1 cellular context compared by ENCODE assay signal in genomic region chr11:67507891-67508485, GRCh38.
TF ChIP-seq lines count a peak whose summit lies in the region.

CDK2AP2 (minus strand) TSS chr11:67508162; CDS start chr11:67508082, 80 bp downstream.

TF ChIP-seq in H1, 55 proteins besides CTCF, POLR2A, EP300 and RAD21 (continued from another document):
- peak; percentile 42; the same call in 1 of the 2 replicates for TF ChIP-seq POLR2AphosphoS5 (IDR thresholded peaks at IDR 0.05; ENCODE audit: low read depth, low read length)
- TF ChIP-seq CTBP2 (IDR thresholded peaks at IDR 0.05; ENCODE audit: borderline replicate concordance, insufficient read depth, insufficient read length, low read length), result no peak
- no peak for TF ChIP-seq POU5F1 (IDR thresholded peaks at IDR 0.05; ENCODE audit: low read depth, low read length)
- no peak for TF ChIP-seq CBX5 (IDR thresholded peaks at IDR 0.05; ENCODE audit: low read depth, low read length)
- TF ChIP-seq CEBPB (IDR thresholded peaks at IDR 0.05; ENCODE audit: low read depth, low read length), result no peak
- TF ChIP-seq, protein P1, sequence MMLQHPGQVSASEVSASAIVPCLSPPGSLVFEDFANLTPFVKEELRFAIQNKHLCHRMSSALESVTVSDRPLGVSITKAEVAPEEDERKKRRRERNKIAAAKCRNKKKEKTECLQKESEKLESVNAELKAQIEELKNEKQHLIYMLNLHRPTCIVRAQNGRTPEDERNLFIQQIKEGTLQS (IDR thresholded peaks at IDR 0.05; ENCODE audit: insufficient read depth, low read depth, low read length), result 0 out of 2 replicates have a peak, but pooled peaks have one; percentile 6
- TF ChIP-seq, protein P2, sequence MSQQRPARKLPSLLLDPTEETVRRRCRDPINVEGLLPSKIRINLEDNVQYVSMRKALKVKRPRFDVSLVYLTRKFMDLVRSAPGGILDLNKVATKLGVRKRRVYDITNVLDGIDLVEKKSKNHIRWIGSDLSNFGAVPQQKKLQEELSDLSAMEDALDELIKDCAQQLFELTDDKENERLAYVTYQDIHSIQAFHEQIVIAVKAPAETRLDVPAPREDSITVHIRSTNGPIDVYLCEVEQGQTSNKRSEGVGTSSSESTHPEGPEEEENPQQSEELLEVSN (IDR thresholded peaks at IDR 0.05), result peak; percentile 17; the same call in 1 of the 2 replicates
- TF ChIP-seq KDM4A (IDR thresholded peaks at IDR 0.05; ENCODE audit: low read depth, low read length, severe bottlenecking), result peak; percentile 43
- no peak for TF ChIP-seq CREB1 (IDR thresholded peaks at IDR 0.05)
- TF ChIP-seq KDM5A (IDR thresholded peaks at IDR 0.05; ENCODE audit: low read length), result no peak
- TF ChIP-seq BACH1 (IDR thresholded peaks at IDR 0.05; ENCODE audit: low read length), result no peak
- TF ChIP-seq ZNF274 (IDR thresholded peaks at IDR 0.05; ENCODE audit: borderline replicate concordance, extremely low read depth, low read length), result no peak
- TF ChIP-seq NANOG (IDR thresholded peaks at IDR 0.05; ENCODE audit: insufficient read depth, low read depth, low read length, poor library complexity, severe bottlenecking), result peak; percentile 15
- TF ChIP-seq TEAD4 (IDR thresholded peaks at IDR 0.05; ENCODE audit: low read depth, low read length), result no peak
- TF ChIP-seq SAP30 (IDR thresholded peaks at IDR 0.05; ENCODE audit: insufficient read depth, insufficient replicate concordance, low read length), result no peak
- TF ChIP-seq RXRA (IDR thresholded peaks at IDR 0.05; ENCODE audit: insufficient read depth, low read depth, low read length), result no peak
- no peak for TF ChIP-seq BRCA1 (IDR thresholded peaks at IDR 0.05; ENCODE audit: low read depth, low read length)
- TF ChIP-seq HDAC2 (IDR thresholded peaks at IDR 0.05; ENCODE audit: borderline replicate concordance in 1 of 2, low read depth in 2 of 2, low read length in 2 of 2), result peak in 1 of 2 experiments; percentile 86; a peak in 2 of 4 replicates
- no peak for TF ChIP-seq SRF (IDR thresholded peaks at IDR 0.05; ENCODE audit: low read depth, low read length)
- no peak for TF ChIP-seq TCF12 (IDR thresholded peaks at IDR 0.05; ENCODE audit: low read depth, low read length)
- TF ChIP-seq SP2 (IDR thresholded peaks at IDR 0.05; ENCODE audit: low read length), result peak; percentile 85
- no peak for TF ChIP-seq MAX (IDR thresholded peaks at IDR 0.05)
- no peak for TF ChIP-seq GTF2F1 (IDR thresholded peaks at IDR 0.05; ENCODE audit: borderline replicate concordance, low read depth, low read length)
- TF ChIP-seq FOSL1 (IDR thresholded peaks at IDR 0.05; ENCODE audit: insufficient read depth, low read depth, low read length), result no peak
- TF ChIP-seq NRF1 (IDR thresholded peaks at IDR 0.05; ENCODE audit: low read depth, low read length), result no peak
- no peak for TF ChIP-seq JUND (IDR thresholded peaks at IDR 0.05; ENCODE audit: low read length)
- TF ChIP-seq SUZ12 (IDR thresholded peaks at IDR 0.05; ENCODE audit: low read length), result no peak
- TF ChIP-seq RNF2 (IDR thresholded peaks at IDR 0.05; ENCODE audit: borderline replicate concordance, low read depth, low read length, missing control alignments, poor library complexity, severe bottlenecking), result no peak
- TF ChIP-seq RFX5 (IDR thresholded peaks at IDR 0.05; ENCODE audit: borderline replicate concordance, low read depth, low read length), result no peak
- TF ChIP-seq SIX5 (IDR thresholded peaks at IDR 0.05; ENCODE audit: low read depth, low read length), result no peak
- TF ChIP-seq GABPA (IDR thresholded peaks at IDR 0.05; ENCODE audit: borderline replicate concordance, insufficient read depth, low read length), result no peak
- peak; percentile 99 for TF ChIP-seq SP1 (IDR thresholded peaks at IDR 0.05; ENCODE audit: low read depth, low read length)
- no peak; the same call in 1 of the 2 replicates for TF ChIP-seq PHF8 (conservative IDR thresholded peaks at IDR 0.05; ENCODE audit: low read depth, low read length)
- no peak for TF ChIP-seq MAFK (IDR thresholded peaks at IDR 0.05; ENCODE audit: low read depth, low read length)
- peak; percentile 48; the same call in 1 of the 2 replicates for TF ChIP-seq TAF1 (IDR thresholded peaks at IDR 0.05; ENCODE audit: low read depth, low read length)
- TF ChIP-seq YY1 (IDR thresholded peaks at IDR 0.05; ENCODE audit: low read depth, low read length), result no peak
- peak; percentile 21; the same call in 1 of the 2 replicates for TF ChIP-seq ATF2 (IDR thresholded peaks at IDR 0.05; ENCODE audit: low read length)
- no peak for TF ChIP-seq HDAC6 (IDR thresholded peaks at IDR 0.05; ENCODE audit: low read depth, low read length)
- TF ChIP-seq, protein P3, sequence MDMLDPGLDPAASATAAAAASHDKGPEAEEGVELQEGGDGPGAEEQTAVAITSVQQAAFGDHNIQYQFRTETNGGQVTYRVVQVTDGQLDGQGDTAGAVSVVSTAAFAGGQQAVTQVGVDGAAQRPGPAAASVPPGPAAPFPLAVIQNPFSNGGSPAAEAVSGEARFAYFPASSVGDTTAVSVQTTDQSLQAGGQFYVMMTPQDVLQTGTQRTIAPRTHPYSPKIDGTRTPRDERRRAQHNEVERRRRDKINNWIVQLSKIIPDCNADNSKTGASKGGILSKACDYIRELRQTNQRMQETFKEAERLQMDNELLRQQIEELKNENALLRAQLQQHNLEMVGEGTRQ (IDR thresholded peaks at IDR 0.05; ENCODE audit: low read length), result no peak
- no peak for TF ChIP-seq EGR1 (IDR thresholded peaks at IDR 0.05; ENCODE audit: borderline replicate concordance, low read depth, low read length)
- TF ChIP-seq SIRT6 (IDR thresholded peaks at IDR 0.05; ENCODE audit: low read length), result no peak
